ENCODE assay signal across 25 cellular contexts in genomic region chr15:36371509-36371908, GRCh38.
DNase-seq lines count a peak whose midpoint lies in the region; ATAC-seq, FAIRE-seq and TF ChIP-seq lines count a peak whose summit lies in the region.
"Had no signal": no experiment of that assay in that cellular context is flagged by ENCODE, and none has a peak within 500 bp of the region (broad histone marks: within the 10 kb centered on the region; RNA-seq: fewer than 3 reads in every experiment).

No MANE protein-coding gene starts in this region.

- H3K4me1 ChIP-seq in osteoblast (ENCODE audit: insufficient read depth, low read length), result peaks cover 28% of the 10 kb centered on the region
- H3K4me1 ChIP-seq: left ventricle myocardium inferior, spleen, testis had no signal

- no peak overlapping the region for H2AFZ ChIP-seq in osteoblast (ENCODE audit: low read length)

- no peak overlapping the region for H3K4me3 ChIP-seq in osteoblast (ENCODE audit: insufficient read depth, low read length)
- H3K4me3 ChIP-seq: left ventricle myocardium inferior, spleen, testis had no signal

- no peaks in the 10 kb centered on the region for H3K9me3 Mint-ChIP-seq in activated T-cell treated with anti-CD3 and anti-CD28 coated beads, Interleukin-2, amount 50 U/mL, for 4 hours
- H3K9me3 Mint-ChIP-seq: activated CD4-positive, alpha-beta T cell treated with anti-CD3 and anti-CD28 coated beads, Interleukin-2, amount 10 ng/mL, durations not matched to agents 7 days and 5 days had no signal

- H3K27ac ChIP-seq in epithelial cell of prostate (peak overlapping the region; percentile 23), osteoblast (ENCODE audit: low read depth, low read length) (peak overlapping the region; percentile 12)
- H3K27ac ChIP-seq: left ventricle myocardium inferior, spleen, testis had no signal

- no peak overlapping the region for H3K4me2 ChIP-seq in osteoblast (ENCODE audit: insufficient read depth, low read length)

- no peaks in the 10 kb centered on the region for H3K4me1 Mint-ChIP-seq in activated T-cell treated with anti-CD3 and anti-CD28 coated beads, Interleukin-2, amount 50 U/mL, for 4 hours (ENCODE audit: low read depth)
- H3K4me1 Mint-ChIP-seq: activated CD4-positive, alpha-beta T cell treated with anti-CD3 and anti-CD28 coated beads, Interleukin-2, amount 10 ng/mL, durations not matched to agents 7 days and 5 days; immature natural killer cell; natural killer cell had no signal

- peak; percentile 86 for FAIRE-seq in H54 (lab: Jason Lieb, UNC)
- FAIRE-seq in RCC 7860 (lab: Jason Lieb, UNC), result peak; percentile 52

- H3K36me3 Mint-ChIP-seq in activated T-cell treated with anti-CD3 and anti-CD28 coated beads, Interleukin-2, amount 50 U/mL, for 4 hours (ENCODE audit: insufficient read depth), result no peaks in the 10 kb centered on the region
- H3K36me3 Mint-ChIP-seq: immature natural killer cell, natural killer cell had no signal

- no peaks in the 10 kb centered on the region for H4K20me1 ChIP-seq in osteoblast (ENCODE audit: insufficient read depth, low read length)

- H3K4me3 Mint-ChIP-seq in activated T-cell treated with anti-CD3 and anti-CD28 coated beads, Interleukin-2, amount 50 U/mL, for 4 hours, result no peak overlapping the region
- H3K4me3 Mint-ChIP-seq: activated CD4-positive, alpha-beta T cell treated with anti-CD3 and anti-CD28 coated beads, Interleukin-2, amount 10 ng/mL, durations not matched to agents 7 days and 5 days; activated naive CD4-positive, alpha-beta T cell treated with anti-CD3 and anti-CD28 coated beads for 36 hours; dendritic cell treated with granulocyte-macrophage colony-stimulating factor and Interleukin-4, amounts not matched to agents 40 ng/mL and 50 ng/mL, for 4 days; immature natural killer cell; natural killer cell had no signal

- no peak for TF ChIP-seq CTCF in osteoblast (IDR thresholded peaks at IDR 0.05; ENCODE audit: extremely low read depth, low read depth, low read length)

- TF ChIP-seq POLR2A in H54 (IDR thresholded peaks at IDR 0.05; ENCODE audit: low read depth, low read length), result no peak

- H3K36me3 ChIP-seq in osteoblast (ENCODE audit: insufficient read depth, low read length), result no peaks in the 10 kb centered on the region
- H3K36me3 ChIP-seq: left ventricle myocardium inferior, spleen had no signal

- no peaks in the 10 kb centered on the region for H3K79me2 ChIP-seq in osteoblast (ENCODE audit: insufficient read depth, low read length)

- ATAC-seq in activated T-cell treated with anti-CD3 and anti-CD28 coated beads, Interleukin-2, amount 50 U/mL, for 4 hours, result no peak
- ATAC-seq in GM19397 (IDR thresholded peaks at IDR 0.05; ENCODE audit: unreplicated experiment), result no peak
- ATAC-seq: natural killer cell had no signal

- no peaks in the 10 kb centered on the region for H3K27me3 Mint-ChIP-seq in activated T-cell treated with anti-CD3 and anti-CD28 coated beads, Interleukin-2, amount 50 U/mL, for 4 hours (ENCODE audit: low read depth)
- H3K27me3 Mint-ChIP-seq: activated CD4-positive, alpha-beta T cell treated with anti-CD3 and anti-CD28 coated beads, Interleukin-2, amount 10 ng/mL, durations not matched to agents 7 days and 5 days; dendritic cell treated with granulocyte-macrophage colony-stimulating factor and Interleukin-4, amounts not matched to agents 40 ng/mL and 50 ng/mL, for 4 days had no signal

- no peaks in the 10 kb centered on the region for H3K9me3 ChIP-seq in osteoblast (ENCODE audit: low read depth, low read length)
- H3K9me3 ChIP-seq: left ventricle myocardium inferior, spleen, testis had no signal

- DNase-seq in H54 (ENCODE audit: insufficient read length, low spot score) (no peak), RCC 7860 (ENCODE audit: low spot score) (peak; percentile 37), epithelial cell of prostate (ENCODE audit: low read depth, low spot score) (no peak), osteoblast (ENCODE audit: insufficient read length, low spot score, missing footprints) (peak; percentile 15), NOMO-1 treated with DMSO at 0.1 percent for 48 hours (lab: John Stamatoyannopoulos, UW; ENCODE audit: unreplicated experiment) (no peak)
- DNase-seq in activated T-cell treated with anti-CD3 and anti-CD28 coated beads, Interleukin-2, amount 50 U/mL, for 4 hours, result no peak
- DNase-seq: activated CD4-positive, alpha-beta T cell treated with anti-CD3 and anti-CD28 coated beads, Interleukin-2, amount 10 ng/mL, durations not matched to agents 7 days and 5 days; activated naive CD4-positive, alpha-beta T cell treated with anti-CD3 and anti-CD28 coated beads for 36 hours; hippocampal formation; immature natural killer cell; Kasumi-1; left ventricle myocardium inferior; natural killer cell; NCI-H1048; NCI-H187 treated with DMSO at 0.1 percent for 48 hours; NCI-H526 treated with DMSO at 0.1 percent for 48 hours; retina; Right ventricle myocardium superior; spleen; stimulated activated CD4-positive, alpha-beta T cell treated with anti-CD3 and anti-CD28 coated beads, Interleukin-4, amount 100 ng/mL, for 24 hours; stimulated activated naive CD4-positive, alpha-beta T cell; T-helper 9 cell; testis had no signal

- no peaks in the 10 kb centered on the region for H3K27me3 ChIP-seq in osteoblast (ENCODE audit: insufficient read depth, low read length)
- H3K27me3 ChIP-seq: spleen, testis had no signal

Comparison
In these comparisons a context has a peak if more than half of its experiments do, and no peak if none do; other contexts are left out.
1. DNase-seq: peak in RCC 7860 (single experiment) and osteoblast (single experiment); none in H54 (single experiment), epithelial cell of prostate (single experiment), activated T-cell treated with anti-CD3 and anti-CD28 coated beads, Interleukin-2, amount 50 U/mL, for 4 hours (single experiment) and NOMO-1 treated with DMSO at 0.1 percent for 48 hours (single experiment).